Comparison of ENCODE assay signal across 16 cellular contexts in genomic region chr3:110773413-110773954, GRCh38.
DNase-seq lines count a peak whose midpoint lies in the region; ATAC-seq and TF ChIP-seq lines count a peak whose summit lies in the region.
"Had no signal": no experiment of that assay in that cellular context is flagged by ENCODE, and none has a peak within 500 bp of the region (broad histone marks: within the 10 kb centered on the region; RNA-seq: fewer than 3 reads in every experiment).

No MANE protein-coding gene starts in this region.

- H3K4me1 Mint-ChIP-seq in stimulated activated memory B cell treated with anti-CD40 and anti-IgM and Interleukin-4, amounts not matched to agents 10 μg/mL and 1 μg/mL and 100 μg/mL, for 72 hours, result no peaks in the 10 kb centered on the region

- no peaks in the 10 kb centered on the region for H3K27me3 Mint-ChIP-seq in stimulated activated memory B cell treated with anti-CD40 and anti-IgM and Interleukin-4, amounts not matched to agents 10 μg/mL and 1 μg/mL and 100 μg/mL, for 72 hours
- H3K27me3 Mint-ChIP-seq: brain had no signal

- no peaks in the 10 kb centered on the region for H3K36me3 ChIP-seq in brain microvascular endothelial cell (replicated peaks)

- H3K4me3 ChIP-seq in brain microvascular endothelial cell (ENCODE audit: low read depth, low read length), result no peak overlapping the region

- H3K36me3 Mint-ChIP-seq in stimulated activated memory B cell treated with anti-CD40 and anti-IgM and Interleukin-4, amounts not matched to agents 10 μg/mL and 1 μg/mL and 100 μg/mL, for 72 hours, result no peaks in the 10 kb centered on the region
- H3K36me3 Mint-ChIP-seq: brain had no signal

- no peaks in the 10 kb centered on the region for H3K27me3 ChIP-seq in brain microvascular endothelial cell (replicated peaks)

- peak overlapping the region; percentile 53 for H3K27ac ChIP-seq in brain microvascular endothelial cell

- no peak overlapping the region for H3K27ac Mint-ChIP-seq in stimulated activated memory B cell treated with anti-CD40 and anti-IgM and Interleukin-4, amounts not matched to agents 10 μg/mL and 1 μg/mL and 100 μg/mL, for 72 hours

- DNase-seq in AG09319 (ENCODE audit: extremely low read depth, low read depth) (peak; percentile 18), HuH-7 (ENCODE audit: low spot score) (peak; percentile 11), brain microvascular endothelial cell (peak; percentile 92), iris pigment epithelial cell (ENCODE audit: low read depth) (peak; percentile 99), kidney tubule cell (ENCODE audit: low spot score) (no peak), pons (ENCODE audit: low spot score) (no peak)
- no peak for DNase-seq in activated effector memory CD4-positive, alpha-beta T cell treated with Interleukin-2 at 50 U/mL for 16 hours
- DNase-seq: activated CD4-positive, CD25-positive, alpha-beta regulatory T cell; activated T-cell treated with anti-CD3 and anti-CD28 coated beads, Interleukin-2, amount 50 U/mL, for 4 hours; kidney glomerular epithelial cell; NCI-H1436 treated with DMSO at 0.1 percent for 48 hours; NCI-H524; SHP77 treated with DMSO at 0.1 percent for 48 hours had no signal

- H3K4me3 Mint-ChIP-seq in stimulated activated memory B cell treated with anti-CD40 and anti-IgM and Interleukin-4, amounts not matched to agents 10 μg/mL and 1 μg/mL and 100 μg/mL, for 72 hours, result no peak overlapping the region
- H3K4me3 Mint-ChIP-seq: activated T-cell treated with anti-CD3 and anti-CD28 coated beads, Interleukin-2, amount 50 U/mL, for 4 hours; brain had no signal

- ATAC-seq in stimulated activated memory B cell treated with anti-CD40 and anti-IgM and Interleukin-4, amounts not matched to agents 10 μg/mL and 1 μg/mL and 100 μg/mL, for 72 hours, result no peak
- ATAC-seq: activated T-cell treated with anti-CD3 and anti-CD28 coated beads, Interleukin-2, amount 50 U/mL, for 4 hours had no signal

- H3K9me3 Mint-ChIP-seq in stimulated activated memory B cell treated with anti-CD40 and anti-IgM and Interleukin-4, amounts not matched to agents 10 μg/mL and 1 μg/mL and 100 μg/mL, for 72 hours, result no peaks in the 10 kb centered on the region
- H3K9me3 Mint-ChIP-seq: activated T-cell treated with anti-CD3 and anti-CD28 coated beads, Interleukin-2, amount 50 U/mL, for 4 hours; nephron had no signal

- no peak for TF ChIP-seq CTCF in AG09319 (IDR thresholded peaks at IDR 0.05; ENCODE audit: low read depth, low read length)
- TF ChIP-seq CTCF in brain microvascular endothelial cell (IDR thresholded peaks at IDR 0.05; ENCODE audit: low read depth, low read length, missing control alignments), result no peak

- in situ Hi-C loops in brain microvascular endothelial cell (cut with HindIII; ENCODE audit: low pct_ligation_motif_present, low sequenced_read_pairs), result no loop called here

Comparison
In these comparisons a context has a peak if more than half of its experiments do, and no peak if none do; other contexts are left out.
1. DNase-seq: peak in AG09319 (single experiment), HuH-7 (single experiment), brain microvascular endothelial cell (single experiment) and iris pigment epithelial cell (single experiment); none in kidney tubule cell (single experiment), activated effector memory CD4-positive, alpha-beta T cell treated with Interleukin-2 at 50 U/mL for 16 hours (single experiment) and pons (single experiment).